In genomic region chr12:7935464-7935772, GRCh38 we compare ENCODE assay signal across 8 cellular contexts. TPM values are rescaled to one million over a fixed set of nuclear protein-coding genes. Genes with fewer than 3 reads are reported as not detected.
DNase-seq lines count a peak whose midpoint lies in the region; ATAC-seq, FAIRE-seq and TF ChIP-seq lines count a peak whose summit lies in the region.

No MANE protein-coding gene starts in this region.

- peak overlapping the region; percentile 77 to 93 (median 87) for H3K4me2 ChIP-seq in BLaER1 treated with 17β-estradiol and CSF1 and Interleukin-3, amounts not matched to agents 10 nM and 100 nM
- peak overlapping the region; percentile 91 for H3K4me2 ChIP-seq in KMS-11
- H3K4me2 ChIP-seq in endothelial cell of umbilical vein (ENCODE audit: insufficient read depth, low read length), result peak overlapping the region; percentile 95

- H3K4me3 ChIP-seq in BLaER1 treated with 17β-estradiol and CSF1 and Interleukin-3, amounts not matched to agents 10 nM and 100 nM, result peak overlapping the region; percentile 80 to 99 (median 96)
- H3K4me3 ChIP-seq in KMS-11 (IDR thresholded peaks at IDR 0.05; ENCODE audit: insufficient read depth, low read depth, low read length), result no peak overlapping the region
- peak overlapping the region; percentile 46 to 98 (median 95) for H3K4me3 ChIP-seq in endothelial cell of umbilical vein (replicated peaks in 1 of 3; ENCODE audit: insufficient read depth in 1 of 3, low read depth in 1 of 3, low read length in 3 of 3)
- H3K4me3 ChIP-seq in neutrophil (ENCODE audit: low read depth in 1 of 2, low read length in 1 of 2), result peak overlapping the region; percentile 88 to 99

- peak overlapping the region; percentile 90 to 99 (median 95) for H3K9ac ChIP-seq in BLaER1 treated with 17β-estradiol and CSF1 and Interleukin-3, amounts not matched to agents 10 nM and 100 nM
- H3K9ac ChIP-seq in KMS-11 (peak overlapping the region; percentile 26; the same call in 1 of the 2 replicates), endothelial cell of umbilical vein (replicated peaks; ENCODE audit: extremely low read depth, insufficient read depth, low read length) (peak overlapping the region; percentile 92)

- peaks cover 35 to 63% (median 53%) of the 10 kb centered on the region in 10 experiments for H3K4me1 ChIP-seq in BLaER1 treated with 17β-estradiol and CSF1 and Interleukin-3, amounts not matched to agents 10 nM and 100 nM
- H3K4me1 ChIP-seq in KMS-11 (ENCODE audit: low read depth, poor library complexity, severe bottlenecking) (peaks cover 19% of the 10 kb centered on the region), endothelial cell of umbilical vein (ENCODE audit: control insufficient read depth, extremely low read depth, insufficient read depth, low read length) (peaks cover 41% of the 10 kb centered on the region), neutrophil (ENCODE audit: control insufficient read depth in 1 of 2, insufficient read depth in 1 of 2, low read depth in 1 of 2, low read length in 1 of 2) (peaks cover 51 to 65% of the 10 kb centered on the region in 2 experiments)

- FAIRE-seq in endothelial cell of umbilical vein (lab: Jason Lieb, UNC), result no peak

- no TSS peak for BruUV-seq in endothelial cell of umbilical vein (replicated peaks; lab: Mats Ljungman, UMichigan)

- H3K79me2 ChIP-seq in KMS-11 (ENCODE audit: insufficient read depth, low read depth), result no peaks in the 10 kb centered on the region
- H3K79me2 ChIP-seq in endothelial cell of umbilical vein (ENCODE audit: control insufficient read depth, insufficient read depth, low read length), result peaks cover 26% of the 10 kb centered on the region

- intact Hi-C loops in endothelial cell of umbilical vein (cut with micrococcal nuclease), result no loop called here

- no peaks in the 10 kb centered on the region for H3K27me3 ChIP-seq in BLaER1 treated with 17β-estradiol and CSF1 and Interleukin-3, amounts not matched to agents 10 nM and 100 nM
- H3K27me3 ChIP-seq in KMS-11 (ENCODE audit: insufficient read depth, low read depth), result no peaks in the 10 kb centered on the region
- H3K27me3 ChIP-seq in endothelial cell of umbilical vein (ENCODE audit: control insufficient read depth in 2 of 2, insufficient read depth in 2 of 2, low read length in 2 of 2), result no peaks in the 10 kb centered on the region
- no peaks in the 10 kb centered on the region for H3K27me3 ChIP-seq in neutrophil

- no peak for DNase-seq in endothelial cell of umbilical vein (ENCODE audit: low read depth, low spot score)
- no peak for DNase-seq in HPDE6-E6E7 (ENCODE audit: extremely low spot score)
- no peak for DNase-seq in GOT3 (lab: John Stamatoyannopoulos, UW)
- no peak for DNase-seq in NCI-H1417 (lab: John Stamatoyannopoulos, UW)

- no peaks in the 10 kb centered on the region for H3K9me1 ChIP-seq in endothelial cell of umbilical vein (replicated peaks; ENCODE audit: control insufficient read depth, extremely low read depth, insufficient read depth, low read length)

- H3K27ac ChIP-seq in BLaER1 treated with 17β-estradiol and CSF1 and Interleukin-3, amounts not matched to agents 10 nM and 100 nM, result peak overlapping the region; percentile 90 to 97 (median 95)
- no peak overlapping the region for H3K27ac ChIP-seq in KMS-11
- H3K27ac ChIP-seq in endothelial cell of umbilical vein (ENCODE audit: insufficient read depth, low read depth, low read length), result peak overlapping the region; percentile 83
- peak overlapping the region; percentile 88 for H3K27ac ChIP-seq in neutrophil

- CTCF ChIA-PET in endothelial cell of umbilical vein (lab: Charles Lee), result interaction anchor here (1.0 to 6.2 kb wide), 7 partner anchors 24 to 110 kb away, joined by 3 to 132 read pairs (median 4); no protein-coding TSS in a partner anchor

- no peak for ATAC-seq in HG03108 (IDR thresholded peaks at IDR 0.05; ENCODE audit: unreplicated experiment)

- dilution Hi-C loops in endothelial cell of umbilical vein (cut with MboI; ENCODE audit: extremely low pct_ligation_motif_present, low sequenced_read_pairs), result no loop called here

- TF ChIP-seq POLR2A in endothelial cell of umbilical vein (IDR thresholded peaks at IDR 0.05; ENCODE audit: low read depth, low read length), result no peak

- H2AFZ ChIP-seq in KMS-11 (ENCODE audit: low read depth), result peak overlapping the region; percentile 76
- peak overlapping the region; percentile 78 for H2AFZ ChIP-seq in endothelial cell of umbilical vein (ENCODE audit: low read depth, low read length)

- H3K9me3 ChIP-seq in BLaER1 treated with 17β-estradiol and CSF1 and Interleukin-3, amounts not matched to agents 10 nM and 100 nM (replicated peaks in 1 of 11), result peaks cover 0 to 10% (median 0%) of the 10 kb centered on the region in 11 experiments; a peak in 3 of 22 replicates
- H3K9me3 ChIP-seq in endothelial cell of umbilical vein (replicated peaks; ENCODE audit: control insufficient read depth, insufficient read depth, low read length) (no peaks in the 10 kb centered on the region), neutrophil (no peaks in the 10 kb centered on the region)

- peaks cover 44 to 54% (median 50%) of the 10 kb centered on the region in 11 experiments for H3K36me3 ChIP-seq in BLaER1 treated with 17β-estradiol and CSF1 and Interleukin-3, amounts not matched to agents 10 nM and 100 nM
- no peaks in the 10 kb centered on the region for H3K36me3 ChIP-seq in KMS-11 (ENCODE audit: insufficient read depth)
- H3K36me3 ChIP-seq in endothelial cell of umbilical vein (ENCODE audit: control insufficient read depth in 2 of 2, extremely low read depth in 1 of 2, insufficient read depth in 2 of 2, low read length in 2 of 2), result peaks cover 3% of the 10 kb centered on the region in 2 experiments
- H3K36me3 ChIP-seq in neutrophil, result peaks cover 41% of the 10 kb centered on the region

- peaks cover 53 to 55% (median 55%) of the 10 kb centered on the region in 11 experiments for H4K20me1 ChIP-seq in BLaER1 treated with 17β-estradiol and CSF1 and Interleukin-3, amounts not matched to agents 10 nM and 100 nM
- no peaks in the 10 kb centered on the region for H4K20me1 ChIP-seq in KMS-11 (ENCODE audit: insufficient read depth)
- no peaks in the 10 kb centered on the region for H4K20me1 ChIP-seq in endothelial cell of umbilical vein (replicated peaks; ENCODE audit: control insufficient read depth, extremely low read depth, insufficient read depth, low read length)

- TF ChIP-seq CTCF in KMS-11 (conservative IDR thresholded peaks at IDR 0.05; ENCODE audit: low read depth, low read length) (no peak), endothelial cell of umbilical vein (IDR thresholded peaks at IDR 0.05; ENCODE audit: extremely low read depth in 1 of 2, insufficient read depth in 1 of 2, low read depth in 1 of 2, low read length in 2 of 2) (no peak), neutrophil (IDR thresholded peaks at IDR 0.05) (no peak)

- POLR2A ChIA-PET in endothelial cell of umbilical vein (lab: Charles Lee), result interaction anchor here (0.6 to 2.8 kb wide), 8 partner anchors 9 to 143 kb away, joined by 3 to 135 read pairs (median 9); partner anchors contain the start of gene C3AR1

TF ChIP-seq in endothelial cell of umbilical vein, 7 proteins besides CTCF, POLR2A, EP300 and RAD21:
- TF ChIP-seq JUN (IDR thresholded peaks at IDR 0.05; ENCODE audit: borderline replicate concordance, insufficient read depth, insufficient read length, low read depth), result no peak

RNA-seq across cellular contexts. Expression of gene SLC2A3, which starts 0.6 kb away (rescaled TPM):
- 13.9 and 25.7 TPM in 2 replicates for total RNA-seq in endothelial cell of umbilical vein
- 12.7 and 20.8 TPM in 2 replicates for polyA plus RNA-seq in endothelial cell of umbilical vein
- 8.9 and 9.9 TPM in 2 replicates for polyA plus RNA-seq in endothelial cell of umbilical vein (2011; cell fraction: cytosol; rRNA removed)
- 20.7 and 21.8 TPM in 2 replicates for polyA plus RNA-seq in endothelial cell of umbilical vein (2011; cell fraction: nucleus; rRNA removed)
- polyA plus RNA-seq in endothelial cell of umbilical vein (2012), result 33.5 and 53.0 TPM in 2 replicates
- 32.2 and 35.4 TPM in 2 replicates for polyA minus RNA-seq in endothelial cell of umbilical vein
- polyA minus RNA-seq in endothelial cell of umbilical vein (2011; cell fraction: cytosol; rRNA and poly(A)+ RNA removed), result 22.0 TPM
- 29.1 and 41.5 TPM in 2 replicates for polyA minus RNA-seq in endothelial cell of umbilical vein (2011; cell fraction: nucleus; rRNA and poly(A)+ RNA removed)

Comparison
In these comparisons a context has a peak if more than half of its experiments do, and no peak if none do; other contexts are left out.
1. H3K9ac ChIP-seq: peak in every context shown above with its lines; median percentile 95 in BLaER1 treated with 17β-estradiol and CSF1 and Interleukin-3, amounts not matched to agents 10 nM and 100 nM; 92 in endothelial cell of umbilical vein; 26 in KMS-11.